In genomic region chr16:58336332-58337089, GRCh38 we compare ENCODE assay signal across 1 cellular context.
TF ChIP-seq lines count a peak whose summit lies in the region.

No MANE protein-coding gene starts in this region.

TF ChIP-seq in HepG2, 621 proteins besides CTCF, POLR2A, EP300 and RAD21 (continued from another document and continues in another):
- TF ChIP-seq CSRNP1 (CRISPR knock-in tag; IDR thresholded peaks at IDR 0.05) (no peak), BCL3 (CRISPR knock-in tag; IDR thresholded peaks at IDR 0.05) (no peak), NFIC (IDR thresholded peaks at IDR 0.05; ENCODE audit: low read length) (no peak), FLYWCH1 (CRISPR knock-in tag; IDR thresholded peaks at IDR 0.05) (no peak), RNF2 (conservative IDR thresholded peaks at IDR 0.05; ENCODE audit: low read depth) (0 out of 2 replicates have a peak, but pooled peaks have one; percentile 18), IKZF4 (CRISPR knock-in tag; IDR thresholded peaks at IDR 0.05; ENCODE audit: borderline replicate concordance, low read depth, not compliant biosample characterization) (no peak), ZNF775 (CRISPR knock-in tag; IDR thresholded peaks at IDR 0.05; ENCODE audit: borderline replicate concordance) (no peak), KDM5B (CRISPR knock-in tag; IDR thresholded peaks at IDR 0.05; ENCODE audit: borderline replicate concordance) (no peak), CENPX (CRISPR knock-in tag; IDR thresholded peaks at IDR 0.05) (no peak), MLXIP (CRISPR knock-in tag; IDR thresholded peaks at IDR 0.05; ENCODE audit: borderline replicate concordance) (no peak), RXRB (CRISPR knock-in tag; IDR thresholded peaks at IDR 0.05; ENCODE audit: borderline replicate concordance) (peak; percentile 77), GZF1 (CRISPR knock-in tag; IDR thresholded peaks at IDR 0.05) (no peak), ZNF644 (CRISPR knock-in tag; IDR thresholded peaks at IDR 0.05; ENCODE audit: low read depth) (no peak), TGIF2 (CRISPR knock-in tag; IDR thresholded peaks at IDR 0.05) (0 out of 2 replicates have a peak, but pooled peaks have one; percentile 51), ZNF143 (CRISPR knock-in tag; IDR thresholded peaks at IDR 0.05) (no peak), ZKSCAN5 (CRISPR knock-in tag; IDR thresholded peaks at IDR 0.05) (no peak), ZNF33A (CRISPR knock-in tag; IDR thresholded peaks at IDR 0.05; ENCODE audit: borderline replicate concordance) (no peak), ELK4 (CRISPR knock-in tag; IDR thresholded peaks at IDR 0.05; ENCODE audit: borderline replicate concordance) (no peak), ZNF350 (CRISPR knock-in tag; IDR thresholded peaks at IDR 0.05; ENCODE audit: borderline replicate concordance, low read depth) (0 out of 2 replicates have a peak, but pooled peaks have one; percentile 50), NONO (IDR thresholded peaks at IDR 0.05) (no peak), NONO (CRISPR knock-in tag; conservative IDR thresholded peaks at IDR 0.05) (0 out of 2 replicates have a peak, but pooled peaks have one; percentile 39), ZNF557 (CRISPR knock-in tag; IDR thresholded peaks at IDR 0.05) (no peak), TRAFD1 (CRISPR knock-in tag; IDR thresholded peaks at IDR 0.05; ENCODE audit: borderline replicate concordance) (no peak), HMGXB4 (CRISPR knock-in tag; IDR thresholded peaks at IDR 0.05; ENCODE audit: borderline replicate concordance in 1 of 2, low read depth in 1 of 2) (peak; percentile 45 to 70; a peak in 3 of 4 replicates), SMARCC2 (IDR thresholded peaks at IDR 0.05) (no peak), REST (IDR thresholded peaks at IDR 0.05; ENCODE audit: borderline replicate concordance in 1 of 2, low read depth in 1 of 2, low read length in 2 of 2) (no peak), ZNF124 (CRISPR knock-in tag; IDR thresholded peaks at IDR 0.05) (no peak), ATF7 (IDR thresholded peaks at IDR 0.05) (no peak), ATF7 (CRISPR knock-in tag; IDR thresholded peaks at IDR 0.05) (no peak), ZNF543 (CRISPR knock-in tag; IDR thresholded peaks at IDR 0.05) (no peak), RBM22 (optimal IDR thresholded peaks at IDR 0.05; ENCODE audit: low read length) (no peak), ZFP1 (CRISPR knock-in tag; IDR thresholded peaks at IDR 0.05) (no peak), ZHX1 (CRISPR knock-in tag; IDR thresholded peaks at IDR 0.05; ENCODE audit: low read depth) (no peak), U2AF2 (IDR thresholded peaks at IDR 0.05; ENCODE audit: low read depth, low read length) (no peak), TFDP1 (CRISPR knock-in tag; IDR thresholded peaks at IDR 0.05; ENCODE audit: borderline replicate concordance) (no peak), KLF9 (CRISPR knock-in tag; IDR thresholded peaks at IDR 0.05; ENCODE audit: low read depth) (no peak), YEATS2 (CRISPR knock-in tag; IDR thresholded peaks at IDR 0.05; ENCODE audit: borderline replicate concordance) (peak; percentile 55; the same call in 1 of the 2 replicates), GATAD1 (CRISPR knock-in tag; IDR thresholded peaks at IDR 0.05) (0 out of 2 replicates have a peak, but pooled peaks have one; percentile 33), MBD4 (IDR thresholded peaks at IDR 0.05; ENCODE audit: borderline replicate concordance, low read length) (peak; percentile 15; the same call in 1 of the 2 replicates), GLMP (CRISPR knock-in tag; IDR thresholded peaks at IDR 0.05; ENCODE audit: borderline replicate concordance) (no peak), FOXO1 (CRISPR knock-in tag; IDR thresholded peaks at IDR 0.05) (peak; percentile 57; the same call in 1 of the 2 replicates), PPARG (CRISPR knock-in tag; conservative IDR thresholded peaks at IDR 0.05) (peak; percentile 94), HDAC2 (CRISPR knock-in tag; IDR thresholded peaks at IDR 0.05) (no peak), FOSL2 (CRISPR knock-in tag; IDR thresholded peaks at IDR 0.05) (peak; percentile 29; the same call in 1 of the 2 replicates), STAG1 (CRISPR knock-in tag; IDR thresholded peaks at IDR 0.05) (peak; percentile 93)
